In the genomic region with DNA sequence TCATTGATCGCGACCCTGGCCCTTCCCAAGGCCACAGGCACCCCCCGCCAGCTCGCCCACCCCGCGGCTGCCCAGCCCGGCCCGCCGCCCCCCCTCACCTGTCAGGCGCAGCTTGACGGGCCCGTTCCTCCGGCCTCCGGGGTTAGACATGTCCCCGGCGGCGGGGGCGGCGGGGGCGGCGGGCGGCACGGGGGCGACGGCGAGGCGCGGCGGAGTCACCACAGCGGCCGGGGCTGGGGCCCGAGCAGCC, we compare ENCODE assay signal across 8 cellular contexts. TPM values are rescaled to one million over a fixed set of nuclear protein-coding genes. Genes with fewer than 3 reads are reported as not detected.
DNase-seq lines count a peak whose midpoint lies in the region; ATAC-seq and TF ChIP-seq lines count a peak whose summit lies in the region.

No MANE protein-coding gene starts in this region.

- H3K27ac ChIP-seq in coronary artery, result peak overlapping the region; percentile 93 to 95
- no peak overlapping the region for H3K27ac ChIP-seq in muscle layer of duodenum (ENCODE audit: low read length)

- H3K4me1 Mint-ChIP-seq in activated CD4-positive, alpha-beta T cell treated with anti-CD3 and anti-CD28 coated beads, Interleukin-2, amount 10 ng/mL, durations not matched to agents 7 days and 5 days, result peaks cover 36% of the 10 kb centered on the region

- POLR2A ChIA-PET in activated CD4-positive, alpha-beta T cell treated with anti-CD3 and anti-CD28 coated beads, Interleukin-2, amount 10 ng/mL, durations not matched to agents 7 days and 5 days (lab: Charles Lee), result interaction anchor here (0.6 kb wide), 1 partner anchor 47 kb away, joined by 3 read pairs; no protein-coding TSS in a partner anchor

- no peak for TF ChIP-seq CTCF in coronary artery (IDR thresholded peaks at IDR 0.05)

- peak overlapping the region; percentile 89 for H3K27ac Mint-ChIP-seq in activated CD4-positive, alpha-beta T cell treated with anti-CD3 and anti-CD28 coated beads, Interleukin-2, amount 10 ng/mL, durations not matched to agents 7 days and 5 days

- CTCF ChIA-PET in activated CD4-positive, alpha-beta T cell treated with anti-CD3 and anti-CD28 coated beads, Interleukin-2, amount 10 ng/mL, durations not matched to agents 7 days and 5 days (lab: Charles Lee), result interaction anchor here (1.0 kb wide), 2 partner anchors 14 to 51 kb away, joined by 3 to 4 read pairs; no protein-coding TSS in a partner anchor

- H3K27me3 Mint-ChIP-seq in activated CD4-positive, alpha-beta T cell treated with anti-CD3 and anti-CD28 coated beads, Interleukin-2, amount 10 ng/mL, durations not matched to agents 7 days and 5 days, result no peaks in the 10 kb centered on the region

- H3K27me3 ChIP-seq in MG63 (no peaks in the 10 kb centered on the region), muscle layer of duodenum (ENCODE audit: low read depth, low read length) (no peaks in the 10 kb centered on the region)

- no peaks in the 10 kb centered on the region for H3K9me3 ChIP-seq in MG63
- H3K9me3 ChIP-seq in muscle layer of duodenum (ENCODE audit: control insufficient read depth in 1 of 2, low read length in 2 of 2), result no peaks in the 10 kb centered on the region

- H3K9me3 Mint-ChIP-seq in activated CD4-positive, alpha-beta T cell treated with anti-CD3 and anti-CD28 coated beads, Interleukin-2, amount 10 ng/mL, durations not matched to agents 7 days and 5 days, result no peaks in the 10 kb centered on the region

- H3K4me1 ChIP-seq in muscle layer of duodenum (ENCODE audit: control insufficient read depth in 1 of 2, insufficient read depth in 2 of 2, low read length in 2 of 2), result peaks cover 0 to 18% of the 10 kb centered on the region in 2 donors

- peak overlapping the region; percentile 58 for H3K4me3 ChIP-seq in MG63
- peak overlapping the region; percentile 80 for H3K4me3 ChIP-seq in coronary artery
- peak overlapping the region; percentile 68 to 73 for H3K4me3 ChIP-seq in muscle layer of duodenum (ENCODE audit: low read depth in 1 of 2, low read length in 2 of 2)

- ATAC-seq in HG02938 (IDR thresholded peaks at IDR 0.05; ENCODE audit: unreplicated experiment), result no peak

- peak overlapping the region; percentile 94 for H3K4me3 Mint-ChIP-seq in activated CD4-positive, alpha-beta T cell treated with anti-CD3 and anti-CD28 coated beads, Interleukin-2, amount 10 ng/mL, durations not matched to agents 7 days and 5 days

- H3K36me3 ChIP-seq in MG63 (peaks cover 31% of the 10 kb centered on the region), muscle layer of duodenum (ENCODE audit: control insufficient read depth in 1 of 2, insufficient read depth in 2 of 2, low read length in 2 of 2) (no peaks in the 10 kb centered on the region)

- no peak for DNase-seq in activated CD4-positive, alpha-beta T cell treated with anti-CD3 and anti-CD28 coated beads, Interleukin-2, amount 10 ng/mL, durations not matched to agents 7 days and 5 days
- no peak for DNase-seq in activated CD4-positive, alpha-beta T cell treated with anti-CD3 and anti-CD28 coated beads, Interleukin-2, amount 50 U/mL, for 48 hours
- DNase-seq in MG63, result no peak
- DNase-seq in coronary artery (ENCODE audit: low spot score), result peak; percentile 77
- DNase-seq in GM19238 (ENCODE audit: insufficient read length, low spot score), result no peak
- DNase-seq in NCI-H187 (lab: John Stamatoyannopoulos, UW), result no peak

- peaks cover 6% of the 10 kb centered on the region for H3K36me3 Mint-ChIP-seq in activated CD4-positive, alpha-beta T cell treated with anti-CD3 and anti-CD28 coated beads, Interleukin-2, amount 10 ng/mL, durations not matched to agents 7 days and 5 days (ENCODE audit: low read depth)

RNA-seq across cellular contexts. Expression of gene SMURF2, which starts 0.5 kb away (rescaled TPM):
- 10 to 100 TPM; 17.4 to 18.2 TPM for total RNA-seq in activated CD4-positive, alpha-beta T cell treated with anti-CD3 and anti-CD28 coated beads, Interleukin-2, amount 10 ng/mL, durations not matched to agents 7 days and 5 days
- 154 and 184 TPM in 2 replicates for total RNA-seq in MG63 (2014; rRNA removed; shearing (Covaris generic); ENCODE audit: low replicate concordance)
